In the genomic region with DNA sequence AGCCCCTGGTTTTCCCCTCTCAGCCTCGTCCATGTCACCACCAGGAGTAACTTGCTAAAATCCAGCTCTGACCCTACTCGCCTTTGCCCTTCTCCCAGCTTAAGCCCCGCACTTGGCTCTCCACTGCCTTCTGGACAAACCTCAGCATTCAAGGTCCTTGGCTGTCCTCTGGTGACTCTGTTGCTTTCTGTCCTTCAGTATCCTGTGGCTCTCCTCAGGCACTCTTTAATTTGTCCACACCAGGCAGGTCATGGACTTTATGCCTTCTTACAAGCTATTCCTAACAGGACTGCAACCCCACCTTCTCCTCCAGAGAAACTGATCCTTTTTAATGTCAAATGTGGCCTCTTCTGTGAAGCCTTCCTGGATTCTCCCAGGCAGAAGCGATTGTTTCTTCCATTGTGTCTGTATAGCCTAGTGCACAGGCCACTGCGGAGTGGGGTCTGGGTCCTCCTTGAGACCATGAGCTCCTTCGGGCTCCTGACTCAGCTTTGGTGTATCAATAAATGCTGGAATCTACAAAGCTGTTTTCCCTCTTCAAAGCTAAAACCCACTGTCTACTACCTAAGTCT, we compare ENCODE assay signal across 14 cellular contexts. TPM values are rescaled to one million over a fixed set of nuclear protein-coding genes. Genes with fewer than 3 reads are reported as not detected.
DNase-seq lines count a peak whose midpoint lies in the region; ATAC-seq and TF ChIP-seq lines count a peak whose summit lies in the region.
"Had no signal": no experiment of that assay in that cellular context is flagged by ENCODE, and none has a peak within 500 bp of the region (broad histone marks: within the 10 kb centered on the region; RNA-seq: fewer than 3 reads in every experiment).

No MANE protein-coding gene starts in this region.

- H3K4me2 ChIP-seq in OCI-LY3 (ENCODE audit: low read length) = peak overlapping the region; percentile 83
- H3K4me2 ChIP-seq in trophoblast cell (ENCODE audit: low read length) = no peak overlapping the region

- no peak overlapping the region for H2AK5ac ChIP-seq in trophoblast cell (ENCODE audit: low read length)

- H3K79me2 ChIP-seq in OCI-LY3 (ENCODE audit: low read length) (no peaks in the 10 kb centered on the region), trophoblast cell (ENCODE audit: control insufficient read depth, insufficient read depth, low read length, poor library complexity) (no peaks in the 10 kb centered on the region)

- H2AFZ ChIP-seq in OCI-LY3 (ENCODE audit: low read depth, low read length) = no peak overlapping the region
- H2AFZ ChIP-seq in trophoblast cell (ENCODE audit: insufficient read depth, low read length, poor library complexity) = no peak overlapping the region

- no peak overlapping the region for H3K27ac ChIP-seq in OCI-LY3 (ENCODE audit: low read length)
- H3K27ac ChIP-seq in body of pancreas = no peak overlapping the region
- no peak overlapping the region for H3K27ac ChIP-seq in trophoblast cell (ENCODE audit: low read depth, low read length)
- H3K27ac ChIP-seq: pancreas, sigmoid colon had no signal

- H3K9ac ChIP-seq in OCI-LY3 (ENCODE audit: low read length) = no peak overlapping the region
- no peak overlapping the region for H3K9ac ChIP-seq in trophoblast cell (ENCODE audit: low read length)

- peak overlapping the region; percentile 21 for H2BK12ac ChIP-seq in trophoblast cell (ENCODE audit: low read length)

- H3K9me3 Mint-ChIP-seq in activated T-cell treated with anti-CD3 and anti-CD28 coated beads, Interleukin-2, amount 50 U/mL, for 4 hours = no peaks in the 10 kb centered on the region
- H3K9me3 Mint-ChIP-seq in WTC11 = no peaks in the 10 kb centered on the region
- H3K9me3 Mint-ChIP-seq: activated naive CD4-positive, alpha-beta T cell treated with anti-CD3 and anti-CD28 coated beads, Interleukin-2, amount 10 ng/mL, durations not matched to agents 7 days and 5 days; stimulated activated memory B cell treated with anti-CD40 and anti-IgM and Interleukin-4, amounts not matched to agents 10 μg/mL and 1 μg/mL and 100 μg/mL, for 72 hours; T-helper 1 cell treated with Interleukin-12 subunit alpha and Interleukin-12 subunit beta and Interleukin-4 antibody, amounts not matched to agents 30 μg/mL and 1 μg/mL, for 36 hours had no signal

- no peak overlapping the region for H4K8ac ChIP-seq in trophoblast cell (ENCODE audit: low read depth, low read length)

- no peak overlapping the region for H3K27ac Mint-ChIP-seq in WTC11
- H3K27ac Mint-ChIP-seq: activated naive CD4-positive, alpha-beta T cell treated with anti-CD3 and anti-CD28 coated beads, Interleukin-2, amount 10 ng/mL, durations not matched to agents 7 days and 5 days; stimulated activated memory B cell treated with anti-CD40 and anti-IgM and Interleukin-4, amounts not matched to agents 10 μg/mL and 1 μg/mL and 100 μg/mL, for 72 hours; T-helper 1 cell treated with Interleukin-12 subunit alpha and Interleukin-12 subunit beta and Interleukin-4 antibody, amounts not matched to agents 30 μg/mL and 1 μg/mL, for 36 hours had no signal

- ATAC-seq in activated T-cell treated with anti-CD3 and anti-CD28 coated beads, Interleukin-2, amount 50 U/mL, for 4 hours = peak; percentile 13 to 25
- ATAC-seq in body of pancreas = peak; percentile 1
- ATAC-seq in WTC11 = no peak

- no peak for DNase-seq in activated T-cell treated with anti-CD3 and anti-CD28 coated beads, Interleukin-2, amount 50 U/mL, for 4 hours
- DNase-seq in activated T-cell treated with anti-CD3 and anti-CD28 coated beads for 4 hours (no peak), body of pancreas (no peak), trophoblast cell (no peak), T-helper 2 cell (no peak), NCI-H2029 treated with DMSO at 0.1 percent for 48 hours (lab: John Stamatoyannopoulos, UW) (no peak), WTC11 (ENCODE audit: low spot score) (no peak)
- DNase-seq: GF-D8 had no signal

- no peak for TF ChIP-seq POLR2A in body of pancreas (IDR thresholded peaks at IDR 0.05)

- CTCF ChIA-PET in WTC11 (lab: Charles Lee) = interaction anchor here (0.5 to 11.3 kb wide), 40 partner anchors 8 to 444 kb away, joined by 3 to 515 read pairs (median 4); a partner anchor contains a TSS

- peaks cover 3% of the 10 kb centered on the region for H3K4me1 Mint-ChIP-seq in activated T-cell treated with anti-CD3 and anti-CD28 coated beads, Interleukin-2, amount 50 U/mL, for 4 hours (ENCODE audit: low read depth)
- peaks cover 15% of the 10 kb centered on the region for H3K4me1 Mint-ChIP-seq in WTC11

- H2BK120ac ChIP-seq in trophoblast cell (ENCODE audit: insufficient read depth, low read length, poor library complexity) = peak overlapping the region; percentile 41

- H3K4me3 ChIP-seq in OCI-LY3 (ENCODE audit: low read length) (peak overlapping the region; percentile 65; the same call in 1 of the 2 replicates), body of pancreas (no peak overlapping the region), trophoblast cell (ENCODE audit: low read depth, low read length) (no peak overlapping the region)
- H3K4me3 ChIP-seq: pancreas, sigmoid colon had no signal

- no peak overlapping the region for H4K12ac ChIP-seq in trophoblast cell (ENCODE audit: low read depth, low read length)

- intact Hi-C loops in body of pancreas (cut with DNase I) = loop anchor here (5.0 kb wide), 1 partner anchor 106 kb away; no protein-coding TSS in a partner anchor

- POLR2A ChIA-PET in WTC11 (lab: Charles Lee) = interaction anchor here (0.5 to 5.8 kb wide), 3 partner anchors 91 to 281 kb away, joined by 3 to 46 read pairs (median 7); a partner anchor contains a TSS

- H3K18ac ChIP-seq in trophoblast cell (ENCODE audit: low read length) = no peak overlapping the region

- no peak overlapping the region for H2BK5ac ChIP-seq in trophoblast cell (ENCODE audit: low read depth, low read length, poor library complexity)

- no peaks in the 10 kb centered on the region for H3K36me3 Mint-ChIP-seq in activated T-cell treated with anti-CD3 and anti-CD28 coated beads, Interleukin-2, amount 50 U/mL, for 4 hours (ENCODE audit: insufficient read depth)
- no peaks in the 10 kb centered on the region for H3K36me3 Mint-ChIP-seq in WTC11
- H3K36me3 Mint-ChIP-seq: activated naive CD4-positive, alpha-beta T cell treated with anti-CD3 and anti-CD28 coated beads, Interleukin-2, amount 10 ng/mL, durations not matched to agents 7 days and 5 days; stimulated activated memory B cell treated with anti-CD40 and anti-IgM and Interleukin-4, amounts not matched to agents 10 μg/mL and 1 μg/mL and 100 μg/mL, for 72 hours had no signal

- H3K23ac ChIP-seq in trophoblast cell (ENCODE audit: low read length) = no peak overlapping the region

- 38 to 57% methylated on average over 4 to 6 of the region's 6 CpGs for WGBS in body of pancreas, 2 donors
- no CpG with 5 or more reads among the region's 6 CpGs for WGBS in trophoblast cell (ENCODE audit: extremely low coverage, insufficient coverage, insufficient read length)

- H3K14ac ChIP-seq in trophoblast cell (ENCODE audit: low read length) = no peak overlapping the region

- H3K27me3 ChIP-seq in OCI-LY3 (ENCODE audit: low read depth, low read length) = no peaks in the 10 kb centered on the region
- H3K27me3 ChIP-seq in body of pancreas = no peaks in the 10 kb centered on the region
- no peaks in the 10 kb centered on the region for H3K27me3 ChIP-seq in trophoblast cell (ENCODE audit: insufficient read depth, low read length)
- H3K27me3 ChIP-seq: pancreas, sigmoid colon had no signal

- H3K79me1 ChIP-seq in trophoblast cell (ENCODE audit: low read length) = no peaks in the 10 kb centered on the region

- H4K91ac ChIP-seq in trophoblast cell (ENCODE audit: low read depth, low read length) = no peak overlapping the region

- peaks cover 28% of the 10 kb centered on the region for H3K27me3 Mint-ChIP-seq in activated T-cell treated with anti-CD3 and anti-CD28 coated beads, Interleukin-2, amount 50 U/mL, for 4 hours (ENCODE audit: low read depth)
- peaks cover 5% of the 10 kb centered on the region for H3K27me3 Mint-ChIP-seq in WTC11 (ENCODE audit: low read depth)

- H3K4me1 ChIP-seq in OCI-LY3 (ENCODE audit: low read length) = peaks cover 52% of the 10 kb centered on the region
- H3K4me1 ChIP-seq in body of pancreas = peaks cover 17% of the 10 kb centered on the region
- H3K4me1 ChIP-seq in trophoblast cell (ENCODE audit: control insufficient read depth in 1 of 2, insufficient read depth in 2 of 2, low read length in 2 of 2) = peaks cover 0 to 3% of the 10 kb centered on the region in 2 experiments

- H3K4me3 Mint-ChIP-seq in activated T-cell treated with anti-CD3 and anti-CD28 coated beads, Interleukin-2, amount 50 U/mL, for 4 hours = no peak overlapping the region
- H3K4me3 Mint-ChIP-seq in WTC11 = no peak overlapping the region
- H3K4me3 Mint-ChIP-seq: activated naive CD4-positive, alpha-beta T cell treated with anti-CD3 and anti-CD28 coated beads, Interleukin-2, amount 10 ng/mL, durations not matched to agents 7 days and 5 days; stimulated activated memory B cell treated with anti-CD40 and anti-IgM and Interleukin-4, amounts not matched to agents 10 μg/mL and 1 μg/mL and 100 μg/mL, for 72 hours; T-helper 1 cell treated with Interleukin-12 subunit alpha and Interleukin-12 subunit beta and Interleukin-4 antibody, amounts not matched to agents 30 μg/mL and 1 μg/mL, for 36 hours had no signal

- H3K4ac ChIP-seq in trophoblast cell (ENCODE audit: low read depth, low read length) = no peak overlapping the region

- TF ChIP-seq CTCF in OCI-LY3 (IDR thresholded peaks at IDR 0.05; ENCODE audit: low read depth, low read length) (no peak; the same call in 1 of the 2 replicates), body of pancreas (IDR thresholded peaks at IDR 0.05) (no peak), WTC11 (IDR thresholded peaks at IDR 0.05) (no peak; the same call in 1 of the 2 replicates)

- no peaks in the 10 kb centered on the region for H3K36me3 ChIP-seq in OCI-LY3 (replicated peaks; ENCODE audit: low read depth, low read length)
- H3K36me3 ChIP-seq in body of pancreas (replicated peaks in 1 of 2; ENCODE audit: insufficient read depth in 1 of 2, low read depth in 2 of 2) = no peaks in the 10 kb centered on the region
- H3K36me3 ChIP-seq in trophoblast cell (ENCODE audit: control insufficient read depth in 1 of 2, insufficient read depth in 2 of 2, low read length in 2 of 2) = no peaks in the 10 kb centered on the region
- H3K36me3 ChIP-seq: pancreas, sigmoid colon had no signal

- no peaks in the 10 kb centered on the region for H4K20me1 ChIP-seq in OCI-LY3 (ENCODE audit: insufficient read depth, low read length)

- H3K9me3 ChIP-seq in OCI-LY3 (ENCODE audit: insufficient read depth, low read length) = no peaks in the 10 kb centered on the region
- H3K9me3 ChIP-seq in body of pancreas = no peaks in the 10 kb centered on the region
- H3K9me3 ChIP-seq in trophoblast cell (ENCODE audit: insufficient read depth, low read depth, low read length) = no peaks in the 10 kb centered on the region
- H3K9me3 ChIP-seq: pancreas, sigmoid colon had no signal

TF ChIP-seq in WTC11, 78 proteins besides CTCF, POLR2A, EP300 and RAD21 (continues in another document):
- TF ChIP-seq ESRRA (CRISPR knock-in tag; IDR thresholded peaks at IDR 0.05; ENCODE audit: borderline replicate concordance) = no peak

RNA-seq across cellular contexts. Expression of a gene that starts 26.7 kb away (rescaled TPM):
- 100 to 1,000 TPM; 194 to 214 (median 194) TPM for total RNA-seq in activated T-cell treated with anti-CD3 and anti-CD28 coated beads, Interleukin-2, amount 50 U/mL, for 4 hours
- 10 to 100 TPM in 1 of 2 donors, 1 to 10 TPM in 1; 8.9 to 13.0 TPM for total RNA-seq in body of pancreas
- polyA plus RNA-seq in trophoblast cell (2013) = 47.2 and 52.9 TPM in 2 replicates
- 65.7 to 73.4 TPM (median 65.8 TPM) in 3 replicates for total RNA-seq in WTC11 (2021)
